ENCODE assay signal across 28 cellular contexts in the genomic region with DNA sequence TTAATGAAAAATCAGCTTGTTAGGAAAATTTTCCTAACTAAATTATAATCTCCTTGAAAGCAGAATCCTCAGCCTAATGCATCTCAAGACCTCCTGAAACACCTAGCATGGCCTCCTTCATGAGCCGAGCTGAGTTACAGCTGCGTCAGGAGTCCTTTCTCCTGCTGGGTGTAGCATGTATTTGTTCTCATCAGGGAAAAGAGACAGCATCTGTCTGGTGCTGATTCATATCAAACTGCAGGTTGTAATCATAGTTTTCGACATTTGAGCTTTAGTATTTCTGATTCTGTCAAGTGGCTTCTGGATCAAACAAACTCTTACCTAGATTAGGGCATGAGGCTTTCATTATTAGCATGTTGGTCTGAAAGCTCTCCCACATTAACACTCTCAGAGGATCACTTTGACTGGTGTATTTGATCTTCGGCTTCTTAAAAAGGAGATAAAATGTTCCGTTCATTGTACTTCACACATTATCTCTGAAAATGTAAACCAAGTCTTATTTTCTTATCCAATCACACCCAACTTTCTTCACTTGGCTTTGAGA.
"Had no signal": no experiment of that assay in that cellular context is flagged by ENCODE, and none has a peak within 500 bp of the region (broad histone marks: within the 10 kb centered on the region; RNA-seq: fewer than 3 reads in every experiment).

No MANE protein-coding gene starts in this region.

- H3K9me3 ChIP-seq: colonic mucosa, esophagus squamous epithelium, gastrocnemius medialis, left lung, lower lobe of right lung, mucosa of descending colon had no signal

- H3K36me3 ChIP-seq: colonic mucosa, esophagus squamous epithelium, gastrocnemius medialis, heart right ventricle, left lung, lower lobe of right lung had no signal

- H3K4me3 ChIP-seq: colonic mucosa, esophagus squamous epithelium, gastrocnemius medialis, heart right ventricle, left lung, lower lobe of right lung, mucosa of descending colon had no signal

- FAIRE-seq: endometrium, islet of Langerhans, keratinocyte had no signal

- H3K4me1 Mint-ChIP-seq: endodermal cell, mesothelial cell of epicardium, naive B cell had no signal

- H3K4me1 ChIP-seq: colonic mucosa, esophagus squamous epithelium, gastrocnemius medialis, left lung, lower lobe of right lung had no signal

- H3K36me3 Mint-ChIP-seq: mesothelial cell of epicardium had no signal

- H3K4me3 Mint-ChIP-seq: dendritic cell treated with granulocyte-macrophage colony-stimulating factor and Interleukin-4, amounts not matched to agents 40 ng/mL and 50 ng/mL, for 4 days; effector memory CD8-positive, alpha-beta T cell; endodermal cell; mesothelial cell of epicardium; naive B cell had no signal

- H3K27me3 ChIP-seq: colonic mucosa, esophagus squamous epithelium, gastrocnemius medialis, heart right ventricle, left lung had no signal

- ATAC-seq: effector memory CD8-positive, alpha-beta T cell; esophagus mucosa; gastrocnemius medialis; heart right ventricle; left cardiac atrium; left lung; left ventricle myocardium superior; lower lobe of right lung; mucosa of descending colon had no signal

- H3K27ac ChIP-seq: colonic mucosa, epithelial cell of prostate, esophagus squamous epithelium, gastrocnemius medialis, heart right ventricle, left lung, lower lobe of right lung had no signal

- DNase-seq: colonic mucosa; cortex of kidney; effector CD8-positive, alpha-beta T cell; effector memory CD8-positive, alpha-beta T cell; endodermal cell; erythroblast; esophagus squamous epithelium; foreskin fibroblast; foreskin melanocyte; gastrocnemius medialis; glutamatergic neuron; head of caudate nucleus; heart right ventricle; hippocampal formation; left cardiac atrium; left lung; left ventricle myocardium superior; lower lobe of right lung; mesenchymal stem cell; mucosa of descending colon; naive B cell had no signal

- H3K27ac Mint-ChIP-seq: dendritic cell treated with granulocyte-macrophage colony-stimulating factor and Interleukin-4, amounts not matched to agents 40 ng/mL and 50 ng/mL, for 4 days; effector memory CD8-positive, alpha-beta T cell; endodermal cell; mesothelial cell of epicardium; naive B cell had no signal

- H3K27me3 Mint-ChIP-seq: dendritic cell treated with granulocyte-macrophage colony-stimulating factor and Interleukin-4, amounts not matched to agents 40 ng/mL and 50 ng/mL, for 4 days; naive B cell had no signal
